Comparison of ENCODE assay signal across 12 cellular contexts in genomic region chr9:92664394-92665152, GRCh38. TPM values are rescaled to one million over a fixed set of nuclear protein-coding genes. Genes with fewer than 3 reads are reported as not detected.
DNase-seq lines count a peak whose midpoint lies in the region; ATAC-seq and TF ChIP-seq lines count a peak whose summit lies in the region.
"Had no signal": no experiment of that assay in that cellular context is flagged by ENCODE, and none has a peak within 500 bp of the region (broad histone marks: within the 10 kb centered on the region; RNA-seq: fewer than 3 reads in every experiment).

No MANE protein-coding gene starts in this region.

- H3K4me1 ChIP-seq in HEK293 (ENCODE audit: control insufficient read depth, insufficient read depth, low read length) (peaks cover 3% of the 10 kb centered on the region; the same call in 1 of the 2 replicates), SJCRH30 (peaks cover 12% of the 10 kb centered on the region)

- H3K4me3 ChIP-seq in HEK293 (ENCODE audit: low read depth, low read length) (no peak overlapping the region), SJCRH30 (no peak overlapping the region)

- intact Hi-C loops in activated T-helper 1 cell treated with anti-CD3 and anti-CD28 coated beads, Interleukin-12 subunit alpha, Interleukin-12 subunit beta, Interleukin-2, Interleukin-4 antibody, amounts not matched to agents 30 ng/mL and 10 ng/mL and 1 ng/mL, durations not matched to agents 14 hours and 24 hours and 36 hours (cut with micrococcal nuclease), result loop anchor here (5.0 kb wide), 1 partner anchor 32 kb away; no protein-coding TSS in a partner anchor
- intact Hi-C loops in natural killer cell (cut with micrococcal nuclease), result no loop called here

- TF ChIP-seq CTCF in HEK293 (tag by site-specific recombination; IDR thresholded peaks at IDR 0.05) (no peak), natural killer cell (IDR thresholded peaks at IDR 0.05) (no peak), endothelial cell (IDR thresholded peaks at IDR 0.05; ENCODE audit: unreplicated experiment) (no peak)

- H3K27ac ChIP-seq in HEK293 (ENCODE audit: extremely low read depth, low read depth, low read length) (no peak overlapping the region), SJCRH30 (no peak overlapping the region)

- POLR2A ChIA-PET in HEK293 (lab: Yijun Ruan, JAX), result no interaction called here

- peaks cover 23% of the 10 kb centered on the region for H3K36me3 Mint-ChIP-seq in activated T-helper 1 cell treated with anti-CD3 and anti-CD28 coated beads, Interleukin-12 subunit alpha, Interleukin-12 subunit beta, Interleukin-2, Interleukin-4 antibody, amounts not matched to agents 30 ng/mL and 10 ng/mL and 1 ng/mL, durations not matched to agents 14 hours and 24 hours and 36 hours (ENCODE audit: low read depth)
- H3K36me3 Mint-ChIP-seq in natural killer cell, result no peaks in the 10 kb centered on the region
- H3K36me3 Mint-ChIP-seq in endothelial cell (ENCODE audit: low read depth, unreplicated experiment), result no peaks in the 10 kb centered on the region

- CTCF ChIA-PET in HEK293 (lab: Yijun Ruan, JAX), result interaction anchor here (0.6 kb wide), 1 partner anchor 12 kb away, joined by 3 read pairs; no protein-coding TSS in a partner anchor

- peaks cover 61% of the 10 kb centered on the region for H3K4me1 Mint-ChIP-seq in activated T-helper 1 cell treated with anti-CD3 and anti-CD28 coated beads, Interleukin-12 subunit alpha, Interleukin-12 subunit beta, Interleukin-2, Interleukin-4 antibody, amounts not matched to agents 30 ng/mL and 10 ng/mL and 1 ng/mL, durations not matched to agents 14 hours and 24 hours and 36 hours (ENCODE audit: low read depth)
- H3K4me1 Mint-ChIP-seq in natural killer cell (peaks cover 40 to 53% of the 10 kb centered on the region in 2 donors), endothelial cell (ENCODE audit: unreplicated experiment) (peaks cover 40% of the 10 kb centered on the region)

- H3K9me3 Mint-ChIP-seq in activated T-helper 1 cell treated with anti-CD3 and anti-CD28 coated beads, Interleukin-12 subunit alpha, Interleukin-12 subunit beta, Interleukin-2, Interleukin-4 antibody, amounts not matched to agents 30 ng/mL and 10 ng/mL and 1 ng/mL, durations not matched to agents 14 hours and 24 hours and 36 hours, result no peaks in the 10 kb centered on the region
- no peaks in the 10 kb centered on the region for H3K9me3 Mint-ChIP-seq in natural killer cell
- no peaks in the 10 kb centered on the region for H3K9me3 Mint-ChIP-seq in endothelial cell (ENCODE audit: unreplicated experiment)

- H3K9me3 ChIP-seq in HEK293 (ENCODE audit: control insufficient read depth, insufficient read depth, low read depth, low read length), result no peaks in the 10 kb centered on the region
- H3K9me3 ChIP-seq in SJCRH30 (replicated peaks), result no peaks in the 10 kb centered on the region

- H3K4me3 Mint-ChIP-seq in activated T-helper 1 cell treated with anti-CD3 and anti-CD28 coated beads, Interleukin-12 subunit alpha, Interleukin-12 subunit beta, Interleukin-2, Interleukin-4 antibody, amounts not matched to agents 30 ng/mL and 10 ng/mL and 1 ng/mL, durations not matched to agents 14 hours and 24 hours and 36 hours, result peak overlapping the region; percentile 23
- H3K4me3 Mint-ChIP-seq in natural killer cell (no peak overlapping the region), endothelial cell (ENCODE audit: unreplicated experiment) (no peak overlapping the region)

- peak overlapping the region; percentile 89 for H3K27ac Mint-ChIP-seq in activated T-helper 1 cell treated with anti-CD3 and anti-CD28 coated beads, Interleukin-12 subunit alpha, Interleukin-12 subunit beta, Interleukin-2, Interleukin-4 antibody, amounts not matched to agents 30 ng/mL and 10 ng/mL and 1 ng/mL, durations not matched to agents 14 hours and 24 hours and 36 hours
- peak overlapping the region; percentile 5 to 63 for H3K27ac Mint-ChIP-seq in natural killer cell
- H3K27ac Mint-ChIP-seq in endothelial cell (ENCODE audit: unreplicated experiment), result no peak overlapping the region

- no peaks in the 10 kb centered on the region for H3K27me3 ChIP-seq in SJCRH30

- H3K27me3 Mint-ChIP-seq in activated T-helper 1 cell treated with anti-CD3 and anti-CD28 coated beads, Interleukin-12 subunit alpha, Interleukin-12 subunit beta, Interleukin-2, Interleukin-4 antibody, amounts not matched to agents 30 ng/mL and 10 ng/mL and 1 ng/mL, durations not matched to agents 14 hours and 24 hours and 36 hours (ENCODE audit: insufficient read depth), result no peaks in the 10 kb centered on the region
- H3K27me3 Mint-ChIP-seq in natural killer cell (ENCODE audit: low read depth in 2 of 2) (no peaks in the 10 kb centered on the region), endothelial cell (ENCODE audit: unreplicated experiment) (peaks cover 13% of the 10 kb centered on the region)

- in situ Hi-C loops in G401 (cut with HindIII; ENCODE audit: low sequenced_read_pairs), result no loop called here

- ATAC-seq in natural killer cell, result peak; percentile 13 to 46 (median 46)
- ATAC-seq in GM21423 (IDR thresholded peaks at IDR 0.05; ENCODE audit: unreplicated experiment), result no peak
- ATAC-seq: HCT116 had no signal

- peaks cover 0 to 35% of the 10 kb centered on the region in 2 experiments; a peak in 1 of 3 replicates for H3K36me3 ChIP-seq in HEK293 (ENCODE audit: control insufficient read depth in 2 of 2, insufficient read depth in 1 of 2, low read length in 2 of 2)
- no peaks in the 10 kb centered on the region for H3K36me3 ChIP-seq in SJCRH30

- DNase-seq in G401 (ENCODE audit: low spot score) (peak; percentile 31), natural killer cell (no peak), endothelial cell (ENCODE audit: low spot score) (no peak), SJCRH30 (no peak)
- DNase-seq in activated T-helper 1 cell treated with anti-CD3 and anti-CD28 coated beads, Interleukin-12 subunit alpha, Interleukin-12 subunit beta, Interleukin-2, Interleukin-4 antibody, amounts not matched to agents 30 ng/mL and 10 ng/mL and 1 ng/mL, durations not matched to agents 14 hours and 24 hours and 36 hours (ENCODE audit: low spot score), result peak; percentile 29
- no peak for DNase-seq in activated CD8-positive, alpha-beta memory T cell treated with anti-CD3 and anti-CD28 coated beads for 24 hours
- DNase-seq: GDM1, NCI-H1105, T1000 had no signal

TF ChIP-seq in HEK293, 187 proteins besides CTCF, POLR2A, EP300 and RAD21:
- TF ChIP-seq ZBTB17 (tag by site-specific recombination; IDR thresholded peaks at IDR 0.05), result peak; percentile 74
- peak; percentile 100 for TF ChIP-seq PRDM10 (tag by site-specific recombination; IDR thresholded peaks at IDR 0.05)
- no peak for TF ChIP-seq ZBTB7A (tag by site-specific recombination; IDR thresholded peaks at IDR 0.05; ENCODE audit: low read depth)
- TF ChIP-seq ZIC2 (tag by site-specific recombination; IDR thresholded peaks at IDR 0.05), result peak; percentile 32
- 0 out of 2 replicates have a peak, but pooled peaks have one; percentile 16 for TF ChIP-seq ZFHX2 (tag by site-specific recombination; conservative IDR thresholded peaks at IDR 0.05)
- peak; percentile 1; the same call in 1 of the 2 replicates for TF ChIP-seq ZNF629 (tag by site-specific recombination; IDR thresholded peaks at IDR 0.05)
- TF ChIP-seq ZNF529 (tag by site-specific recombination; IDR thresholded peaks at IDR 0.05; ENCODE audit: insufficient replicate concordance), result no peak

RNA-seq across cellular contexts. Expression of gene IPPK, which starts 5.4 kb away (rescaled TPM):
- total RNA-seq in G401 (2014; rRNA removed; shearing (Covaris generic)), result 11.1 and 15.9 TPM in 2 replicates
- 14.8 and 14.9 TPM in 2 replicates for total RNA-seq in activated T-helper 1 cell treated with anti-CD3 and anti-CD28 coated beads, Interleukin-12 subunit alpha, Interleukin-12 subunit beta, Interleukin-2, Interleukin-4 antibody, amounts not matched to agents 30 ng/mL and 10 ng/mL and 1 ng/mL, durations not matched to agents 14 hours and 24 hours and 36 hours
- total RNA-seq in natural killer cell (1 to 10 TPM; 4.9 to 9.2 (median 6.7) TPM), endothelial cell (ENCODE audit: unreplicated experiment) (10.1 TPM)
- total RNA-seq in SJCRH30 (2014; rRNA removed; shearing (Covaris generic)), result 15.8 and 16.7 TPM in 2 replicates

Comparison
In these comparisons a context has a peak if more than half of its experiments do, and no peak if none do; other contexts are left out.
1. DNase-seq: peak in G401 (single experiment) and activated T-helper 1 cell treated with anti-CD3 and anti-CD28 coated beads, Interleukin-12 subunit alpha, Interleukin-12 subunit beta, Interleukin-2, Interleukin-4 antibody, amounts not matched to agents 30 ng/mL and 10 ng/mL and 1 ng/mL, durations not matched to agents 14 hours and 24 hours and 36 hours (single experiment); none in natural killer cell (single experiment), endothelial cell (single experiment), activated CD8-positive, alpha-beta memory T cell treated with anti-CD3 and anti-CD28 coated beads for 24 hours (single experiment) and SJCRH30 (0 of 2).